8 cellular contexts compared by ENCODE assay signal in the genomic region with DNA sequence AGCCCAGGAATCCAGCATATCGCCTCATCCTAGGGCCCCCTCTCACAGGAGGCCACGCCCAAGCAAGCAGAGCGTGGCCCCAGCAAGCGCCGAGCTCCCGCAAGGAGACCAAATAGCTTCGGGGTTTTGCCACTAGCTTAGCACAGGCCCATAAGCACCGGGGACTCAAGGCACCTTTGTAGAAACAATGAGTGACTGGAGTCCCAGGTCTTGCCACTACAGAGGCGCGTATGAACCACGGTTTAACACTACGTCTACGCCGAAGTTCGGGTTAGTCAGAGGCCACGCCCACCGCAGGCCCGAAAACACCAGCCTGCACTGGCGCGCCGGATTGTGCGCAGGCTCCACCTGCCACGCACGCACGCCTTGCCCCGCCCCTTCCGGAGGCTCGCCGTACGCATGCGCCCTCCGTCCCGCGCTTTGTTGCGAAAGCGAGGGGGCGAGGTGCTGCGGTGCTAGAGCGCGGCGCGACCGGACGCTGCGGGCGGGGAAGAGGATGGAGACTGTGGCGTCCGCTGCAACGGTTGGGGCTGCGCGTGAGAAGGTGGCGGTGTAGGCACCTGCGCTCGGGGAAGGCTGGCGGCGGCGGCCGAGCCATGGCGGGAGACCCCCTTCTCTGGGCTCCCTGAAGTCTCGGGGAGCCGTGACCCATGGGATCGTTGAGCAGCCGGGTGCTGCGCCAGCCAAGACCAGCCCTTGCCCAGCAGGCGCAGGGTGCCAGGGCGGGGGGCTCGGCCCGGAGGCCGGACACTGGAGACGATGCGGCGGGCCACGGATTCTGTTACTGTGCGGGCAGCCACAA. TPM values are rescaled to one million over a fixed set of nuclear protein-coding genes. Genes with fewer than 3 reads are reported as not detected.
DNase-seq lines count a peak whose midpoint lies in the region; ATAC-seq and TF ChIP-seq lines count a peak whose summit lies in the region.

A gene with protein sequence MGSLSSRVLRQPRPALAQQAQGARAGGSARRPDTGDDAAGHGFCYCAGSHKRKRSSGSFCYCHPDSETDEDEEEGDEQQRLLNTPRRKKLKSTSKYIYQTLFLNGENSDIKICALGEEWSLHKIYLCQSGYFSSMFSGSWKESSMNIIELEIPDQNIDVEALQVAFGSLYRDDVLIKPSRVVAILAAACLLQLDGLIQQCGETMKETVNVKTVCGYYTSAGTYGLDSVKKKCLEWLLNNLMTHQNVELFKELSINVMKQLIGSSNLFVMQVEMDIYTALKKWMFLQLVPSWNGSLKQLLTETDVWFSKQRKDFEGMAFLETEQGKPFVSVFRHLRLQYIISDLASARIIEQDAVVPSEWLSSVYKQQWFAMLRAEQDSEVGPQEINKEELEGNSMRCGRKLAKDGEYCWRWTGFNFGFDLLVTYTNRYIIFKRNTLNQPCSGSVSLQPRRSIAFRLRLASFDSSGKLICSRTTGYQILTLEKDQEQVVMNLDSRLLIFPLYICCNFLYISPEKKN (plus strand): TSS at position 418 of the 802 bp plus-strand sequence. CDS start 233 bp downstream, at position 651.

- DNase-seq in DMS153 treated with DMSO at 0.1 percent for 48 hours (lab: John Stamatoyannopoulos, UW; ENCODE audit: unreplicated experiment) (peak; percentile 91), OCI-M2 (lab: John Stamatoyannopoulos, UW; ENCODE audit: unreplicated experiment) (peak; percentile 93), activated T-cell treated with anti-CD3 and anti-CD28 coated beads for 4 hours (peak; percentile 98), epithelial cell of proximal tubule (ENCODE audit: low read depth) (peak; percentile 55), mucosa of gallbladder (ENCODE audit: low spot score) (peak; percentile 98)
- DNase-seq in stimulated activated CD8-positive, alpha-beta memory T cell treated with anti-CD3 and anti-CD28 coated beads, Interleukin-4, amount 100 ng/mL, for 24 hours (ENCODE audit: low read depth) = peak; percentile 98

- peak within 1 kb of the TSS; percentile 80 for H3K4me3 ChIP-seq in epithelial cell of proximal tubule (ENCODE audit: low read depth, low read length)

- no peak for TF ChIP-seq EP300 in Ishikawa (IDR thresholded peaks at IDR 0.05; ENCODE audit: borderline replicate concordance)

- no peak for TF ChIP-seq CTCF in epithelial cell of proximal tubule (conservative IDR thresholded peaks at IDR 0.05; ENCODE audit: low read depth, low read length)

- peak; percentile 85 for ATAC-seq in GM21619 (IDR thresholded peaks at IDR 0.05; ENCODE audit: unreplicated experiment)

- no peak for TF ChIP-seq RAD21 in Ishikawa (IDR thresholded peaks at IDR 0.05; ENCODE audit: low read depth)

TF ChIP-seq in Ishikawa, 13 proteins besides CTCF, POLR2A, EP300 and RAD21:
- TF ChIP-seq CEBPB (IDR thresholded peaks at IDR 0.05) = peak; percentile 98
- TF ChIP-seq TCF12 (IDR thresholded peaks at IDR 0.05; ENCODE audit: low read depth) = no peak; the same call in 1 of the 2 replicates
- peak; percentile 57 for TF ChIP-seq USF1 (IDR thresholded peaks at IDR 0.05)
- TF ChIP-seq YY1 (IDR thresholded peaks at IDR 0.05; ENCODE audit: low read depth) = peak; percentile 53
- TF ChIP-seq, protein P1, sequence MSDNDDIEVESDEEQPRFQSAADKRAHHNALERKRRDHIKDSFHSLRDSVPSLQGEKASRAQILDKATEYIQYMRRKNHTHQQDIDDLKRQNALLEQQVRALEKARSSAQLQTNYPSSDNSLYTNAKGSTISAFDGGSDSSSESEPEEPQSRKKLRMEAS (IDR thresholded peaks at IDR 0.05) = peak; percentile 91
- TF ChIP-seq, protein P2, sequence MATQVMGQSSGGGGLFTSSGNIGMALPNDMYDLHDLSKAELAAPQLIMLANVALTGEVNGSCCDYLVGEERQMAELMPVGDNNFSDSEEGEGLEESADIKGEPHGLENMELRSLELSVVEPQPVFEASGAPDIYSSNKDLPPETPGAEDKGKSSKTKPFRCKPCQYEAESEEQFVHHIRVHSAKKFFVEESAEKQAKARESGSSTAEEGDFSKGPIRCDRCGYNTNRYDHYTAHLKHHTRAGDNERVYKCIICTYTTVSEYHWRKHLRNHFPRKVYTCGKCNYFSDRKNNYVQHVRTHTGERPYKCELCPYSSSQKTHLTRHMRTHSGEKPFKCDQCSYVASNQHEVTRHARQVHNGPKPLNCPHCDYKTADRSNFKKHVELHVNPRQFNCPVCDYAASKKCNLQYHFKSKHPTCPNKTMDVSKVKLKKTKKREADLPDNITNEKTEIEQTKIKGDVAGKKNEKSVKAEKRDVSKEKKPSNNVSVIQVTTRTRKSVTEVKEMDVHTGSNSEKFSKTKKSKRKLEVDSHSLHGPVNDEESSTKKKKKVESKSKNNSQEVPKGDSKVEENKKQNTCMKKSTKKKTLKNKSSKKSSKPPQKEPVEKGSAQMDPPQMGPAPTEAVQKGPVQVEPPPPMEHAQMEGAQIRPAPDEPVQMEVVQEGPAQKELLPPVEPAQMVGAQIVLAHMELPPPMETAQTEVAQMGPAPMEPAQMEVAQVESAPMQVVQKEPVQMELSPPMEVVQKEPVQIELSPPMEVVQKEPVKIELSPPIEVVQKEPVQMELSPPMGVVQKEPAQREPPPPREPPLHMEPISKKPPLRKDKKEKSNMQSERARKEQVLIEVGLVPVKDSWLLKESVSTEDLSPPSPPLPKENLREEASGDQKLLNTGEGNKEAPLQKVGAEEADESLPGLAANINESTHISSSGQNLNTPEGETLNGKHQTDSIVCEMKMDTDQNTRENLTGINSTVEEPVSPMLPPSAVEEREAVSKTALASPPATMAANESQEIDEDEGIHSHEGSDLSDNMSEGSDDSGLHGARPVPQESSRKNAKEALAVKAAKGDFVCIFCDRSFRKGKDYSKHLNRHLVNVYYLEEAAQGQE (IDR thresholded peaks at IDR 0.05; ENCODE audit: low read depth) = no peak
- TF ChIP-seq ZBTB7A (IDR thresholded peaks at IDR 0.05; ENCODE audit: low read depth) = no peak
- TF ChIP-seq EGR1 (IDR thresholded peaks at IDR 0.05) = peak; percentile 59; the same call in 1 of the 2 replicates
- no peak; the same call in 1 of the 2 replicates for TF ChIP-seq TEAD4 (IDR thresholded peaks at IDR 0.05)
- peak; percentile 65 for TF ChIP-seq TAF1 (IDR thresholded peaks at IDR 0.05; ENCODE audit: low read depth)
- no peak for TF ChIP-seq NFIC (IDR thresholded peaks at IDR 0.05)
- no peak for TF ChIP-seq CREB1 (IDR thresholded peaks at IDR 0.05; ENCODE audit: low read depth)
- no peak for TF ChIP-seq FOXM1 (IDR thresholded peaks at IDR 0.05; ENCODE audit: borderline replicate concordance, low read depth)
TF ChIP-seq in Ishikawa: peak in this region for 6.

RNA-seq across cellular contexts. Expression of the gene that starts here (rescaled TPM):
- total RNA-seq in epithelial cell of proximal tubule (8.7 and 9.8 TPM in 2 replicates), mucosa of gallbladder (29.0 TPM)

Comparison
In these comparisons a context has a peak if more than half of its experiments do, and no peak if none do; other contexts are left out.
1. Peak in every context shown above with its lines: DNase-seq, ATAC-seq and H3K4me3 ChIP-seq.